In genomic region chr17:10663231-10663630, GRCh38 we compare ENCODE assay signal across 35 cellular contexts.
"Had no signal": no experiment of that assay in that cellular context is flagged by ENCODE, and none has a peak within 500 bp of the region (broad histone marks: within the 10 kb centered on the region; RNA-seq: fewer than 3 reads in every experiment).

No MANE protein-coding gene starts in this region.

- DNase-seq: Karpas-422, Kasumi-1, KG1, MG63, MM.1S, MV-4-11, NCI-H1048, NCI-H1092, NCI-H1092 treated with DMSO at 0.1 percent for 48 hours, NCI-H1105, NCI-H1105 treated with DMSO at 0.1 percent for 48 hours, NCI-H1417, NCI-H1417 treated with DMSO at 0.1 percent for 48 hours, NCI-H1436, NCI-H1436 treated with DMSO at 0.1 percent for 48 hours, NCI-H146, NCI-H1694, NCI-H1694 treated with DMSO at 0.1 percent for 48 hours, NCI-H187, NCI-H187 treated with DMSO at 0.1 percent for 48 hours, NCI-H1930, NCI-H2029, NCI-H2029 treated with DMSO at 0.1 percent for 48 hours, NCI-H2081, NCI-H2081 treated with DMSO at 0.1 percent for 48 hours, NCI-H2107, NCI-H2171, NCI-H2171 treated with DMSO at 0.1 percent for 48 hours, NCI-H2227 treated with DMSO at 0.1 percent for 48 hours, NCI-H226, NCI-H345, NCI-H446, NCI-H446 treated with DMSO at 0.1 percent for 48 hours, NCI-H510A had no signal

- H3K27ac ChIP-seq: KMS-11 had no signal

- H3K4me3 ChIP-seq: MG63 had no signal

- H3K9ac ChIP-seq: KMS-11 had no signal

- H3K4me2 ChIP-seq: KMS-11 had no signal

- H3K27me3 ChIP-seq: MG63 had no signal

- H3K9me3 ChIP-seq: MG63 had no signal

- H3K36me3 ChIP-seq: MG63 had no signal
